Comparison of ENCODE assay signal across 20 cellular contexts in the genomic region with DNA sequence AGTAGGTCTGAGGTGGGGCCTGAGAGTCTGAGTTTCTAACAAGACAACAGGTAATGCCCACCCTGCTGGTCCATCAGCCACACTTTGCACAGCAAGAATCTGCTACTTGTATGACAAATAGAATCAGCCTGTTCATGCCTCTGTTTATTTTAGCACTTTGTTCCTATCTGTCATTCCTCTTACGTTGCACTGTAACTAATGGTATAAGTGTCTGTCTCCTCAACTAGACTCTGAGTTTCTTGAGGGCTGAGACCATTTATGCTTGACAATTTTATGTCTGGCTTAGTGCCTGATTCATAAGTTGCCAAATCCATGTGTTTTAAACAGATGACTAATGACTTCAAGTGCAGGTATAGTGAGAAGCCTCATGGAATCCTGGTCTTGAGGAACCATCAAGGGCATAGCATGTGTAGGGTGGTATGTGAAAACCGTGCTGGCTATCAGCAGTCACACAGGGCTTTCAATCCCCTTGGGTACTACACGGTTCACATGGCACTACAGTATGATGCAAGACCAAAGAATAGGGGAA.
"Had no signal": no experiment of that assay in that cellular context is flagged by ENCODE, and none has a peak within 500 bp of the region (broad histone marks: within the 10 kb centered on the region; RNA-seq: fewer than 3 reads in every experiment).

No MANE protein-coding gene starts in this region.

- H3K4me3 Mint-ChIP-seq: activated CD4-positive, alpha-beta memory T cell treated with anti-CD3 and anti-CD28 coated beads for 36 hours; activated CD4-positive, alpha-beta T cell treated with anti-CD3 and anti-CD28 coated beads for 36 hours; activated CD8-positive, alpha-beta memory T cell treated with anti-CD3 and anti-CD28 coated beads, Interleukin-2, amount 10 ng/mL, durations not matched to agents 7 days and 5 days; activated naive CD4-positive, alpha-beta T cell treated with anti-CD3 and anti-CD28 coated beads for 36 hours; activated naive CD8-positive, alpha-beta T cell treated with anti-CD3 and anti-CD28 coated beads, Interleukin-2, amount 50 U/mL, for 24 hours; endodermal cell; naive B cell had no signal

- H3K36me3 ChIP-seq: cardiac muscle cell, left lung, neutrophil, stomach had no signal

- H3K9me3 ChIP-seq: left lung, neutrophil, testis had no signal

- DNase-seq: activated CD4-positive, alpha-beta memory T cell treated with anti-CD3 and anti-CD28 coated beads for 36 hours; activated CD4-positive, alpha-beta T cell treated with anti-CD3 and anti-CD28 coated beads for 36 hours; activated CD8-positive, alpha-beta memory T cell treated with anti-CD3 and anti-CD28 coated beads, Interleukin-2, amount 10 ng/mL, durations not matched to agents 7 days and 5 days; activated naive CD4-positive, alpha-beta T cell treated with anti-CD3 and anti-CD28 coated beads for 36 hours; activated naive CD8-positive, alpha-beta T cell treated with anti-CD3 and anti-CD28 coated beads, Interleukin-2, amount 50 U/mL, for 24 hours; activated T-cell treated with anti-CD3 and anti-CD28 coated beads, Interleukin-2, amount 50 U/mL, for 1 hour; dorsolateral prefrontal cortex; erythroblast; hippocampal formation; kidney; left lung; naive B cell; stimulated activated CD4-positive, alpha-beta T cell treated with anti-CD3 and anti-CD28 coated beads, Interleukin-12 subunit alpha, Interleukin-12 subunit beta, amount 100 ng/mL, for 4 hours; stimulated activated CD4-positive, alpha-beta T cell treated with anti-CD3 and anti-CD28 coated beads, Interleukin-2, amount 100 ng/mL, for 24 hours; stomach; testis had no signal

- H3K27me3 ChIP-seq: cardiac muscle cell, dorsolateral prefrontal cortex, testis had no signal

- H3K4me3 ChIP-seq: cardiac muscle cell, dorsolateral prefrontal cortex, left lung, stomach, testis had no signal

- H3K9me3 Mint-ChIP-seq: activated CD4-positive, alpha-beta memory T cell treated with anti-CD3 and anti-CD28 coated beads for 36 hours; activated naive CD4-positive, alpha-beta T cell treated with anti-CD3 and anti-CD28 coated beads for 36 hours; activated naive CD8-positive, alpha-beta T cell treated with anti-CD3 and anti-CD28 coated beads, Interleukin-2, amount 50 U/mL, for 24 hours; activated T-helper 2 cell treated with anti-CD3 and anti-CD28 coated beads, Interferon-gamma antibody, Interleukin-2, Interleukin-4, amounts not matched to agents 10 μg/mL and 5 μg/mL and 100 μg/mL, durations not matched to agents 14 hours and 24 hours and 36 hours; endodermal cell had no signal

- H3K36me3 Mint-ChIP-seq: activated CD4-positive, alpha-beta memory T cell treated with anti-CD3 and anti-CD28 coated beads for 36 hours; activated CD8-positive, alpha-beta memory T cell treated with anti-CD3 and anti-CD28 coated beads, Interleukin-2, amount 10 ng/mL, durations not matched to agents 7 days and 5 days; naive B cell had no signal

- H3K4me1 ChIP-seq: left lung, stomach had no signal

- H3K27ac Mint-ChIP-seq: activated CD4-positive, alpha-beta memory T cell treated with anti-CD3 and anti-CD28 coated beads for 36 hours; activated CD4-positive, alpha-beta T cell treated with anti-CD3 and anti-CD28 coated beads for 36 hours; activated CD8-positive, alpha-beta memory T cell treated with anti-CD3 and anti-CD28 coated beads, Interleukin-2, amount 10 ng/mL, durations not matched to agents 7 days and 5 days; activated naive CD4-positive, alpha-beta T cell treated with anti-CD3 and anti-CD28 coated beads for 36 hours; activated naive CD8-positive, alpha-beta T cell treated with anti-CD3 and anti-CD28 coated beads, Interleukin-2, amount 50 U/mL, for 24 hours; activated T-helper 2 cell treated with anti-CD3 and anti-CD28 coated beads, Interferon-gamma antibody, Interleukin-2, Interleukin-4, amounts not matched to agents 10 μg/mL and 5 μg/mL and 100 μg/mL, durations not matched to agents 14 hours and 24 hours and 36 hours; endodermal cell; naive B cell had no signal

- H3K4me1 Mint-ChIP-seq: activated CD4-positive, alpha-beta T cell treated with anti-CD3 and anti-CD28 coated beads for 36 hours; activated CD8-positive, alpha-beta memory T cell treated with anti-CD3 and anti-CD28 coated beads, Interleukin-2, amount 10 ng/mL, durations not matched to agents 7 days and 5 days; activated naive CD8-positive, alpha-beta T cell treated with anti-CD3 and anti-CD28 coated beads, Interleukin-2, amount 50 U/mL, for 24 hours; endodermal cell; naive B cell had no signal

- ATAC-seq: activated CD4-positive, alpha-beta T cell treated with anti-CD3 and anti-CD28 coated beads for 36 hours; activated CD8-positive, alpha-beta memory T cell treated with anti-CD3 and anti-CD28 coated beads, Interleukin-2, amount 10 ng/mL, durations not matched to agents 7 days and 5 days; activated naive CD8-positive, alpha-beta T cell treated with anti-CD3 and anti-CD28 coated beads, Interleukin-2, amount 50 U/mL, for 24 hours; left lung had no signal

- H3K27ac ChIP-seq: cardiac muscle cell, dorsolateral prefrontal cortex, left lung, neutrophil, stomach, testis had no signal
